ENCODE assay signal across 14 cellular contexts in genomic region chr10:3478153-3478552, GRCh38.
DNase-seq lines count a peak whose midpoint lies in the region; ATAC-seq and TF ChIP-seq lines count a peak whose summit lies in the region.
"Had no signal": no experiment of that assay in that cellular context is flagged by ENCODE, and none has a peak within 500 bp of the region (broad histone marks: within the 10 kb centered on the region; RNA-seq: fewer than 3 reads in every experiment).

No MANE protein-coding gene starts in this region.

- H3K9ac ChIP-seq in mammary epithelial cell (ENCODE audit: insufficient read depth, low read length), result peak overlapping the region; percentile 20

- no peak for TF ChIP-seq CTCF in mammary epithelial cell (conservative IDR thresholded peaks at IDR 0.05 in 1 of 2, IDR thresholded peaks at IDR 0.05 in 1 of 2; ENCODE audit: extremely low read depth in 1 of 2, insufficient read depth in 1 of 2, low read depth in 1 of 2, low read length in 2 of 2)
- no peak for TF ChIP-seq CTCF in Caco-2 (IDR thresholded peaks at IDR 0.05; ENCODE audit: insufficient read depth in 1 of 2, low read depth in 1 of 2, low read length in 1 of 2, severe bottlenecking in 1 of 2, unreplicated experiment in 1 of 2)

- H3K4me1 Mint-ChIP-seq in Caco-2 (ENCODE audit: low read depth, unreplicated experiment), result peaks cover 17% of the 10 kb centered on the region

- H3K4me1 ChIP-seq in mammary epithelial cell (ENCODE audit: insufficient read depth, low read length) (peaks cover 24% of the 10 kb centered on the region), Caco-2 (peaks cover 14% of the 10 kb centered on the region)

- H3K9me3 Mint-ChIP-seq in Caco-2 (ENCODE audit: unreplicated experiment), result no peaks in the 10 kb centered on the region

- H2AFZ ChIP-seq in mammary epithelial cell (ENCODE audit: low read depth, low read length), result no peak overlapping the region

- H3K79me2 ChIP-seq in mammary epithelial cell (ENCODE audit: insufficient read depth, low read length), result no peaks in the 10 kb centered on the region

- ATAC-seq in GM18517 (IDR thresholded peaks at IDR 0.05; ENCODE audit: unreplicated experiment) (peak; percentile 54), GM21447 (IDR thresholded peaks at IDR 0.05; ENCODE audit: unreplicated experiment) (peak; percentile 44), HG03045 (IDR thresholded peaks at IDR 0.05; ENCODE audit: unreplicated experiment) (peak; percentile 50)
- ATAC-seq: K562 had no signal

- H3K9me3 ChIP-seq in mammary epithelial cell (replicated peaks; ENCODE audit: insufficient read depth, low read length), result no peaks in the 10 kb centered on the region
- H3K9me3 ChIP-seq in Caco-2, result no peaks in the 10 kb centered on the region
- H3K9me3 ChIP-seq: mucosa of descending colon, prostate gland had no signal

- in situ Hi-C loops in mammary epithelial cell (cut with MboI; ENCODE audit: low sequenced_read_pairs in 2 of 2), result no loop called here

- CTCF ChIA-PET in mammary epithelial cell (lab: Charles Lee; ENCODE audit: low non-redundant PET), result no interaction called here
- CTCF ChIA-PET in Caco-2 (lab: Charles Lee), result no interaction called here

- H3K4me3 ChIP-seq in mammary epithelial cell (replicated peaks in 1 of 3; ENCODE audit: insufficient read depth in 1 of 3, low read depth in 2 of 3, low read length in 3 of 3) (no peak overlapping the region), Caco-2 (ENCODE audit: low read depth, low read length) (no peak overlapping the region)
- H3K4me3 ChIP-seq: K562, mucosa of descending colon, prostate gland had no signal

- H4K20me1 ChIP-seq in mammary epithelial cell (ENCODE audit: insufficient read depth, low read length), result no peaks in the 10 kb centered on the region

- intact Hi-C loops in mammary epithelial cell (cut with micrococcal nuclease) (no loop called here), Caco-2 (cut with micrococcal nuclease; ENCODE audit: unreplicated experiment) (no loop called here)

- dilution Hi-C loops in mammary epithelial cell (cut with HindIII; ENCODE audit: low sequenced_read_pairs), result no loop called here

- H3K27ac Mint-ChIP-seq in Caco-2 (ENCODE audit: unreplicated experiment), result no peak overlapping the region

- no TSS peak for BruUV-seq in mammary epithelial cell (replicated peaks; lab: Mats Ljungman, UMichigan)
- BruUV-seq in Caco-2 (replicated peaks; lab: Mats Ljungman, UMichigan), result no TSS peak

- H3K36me3 Mint-ChIP-seq in Caco-2 (ENCODE audit: insufficient read depth, unreplicated experiment), result peaks cover 11% of the 10 kb centered on the region

- POLR2A ChIA-PET in Caco-2 (lab: Charles Lee), result no interaction called here

- no peaks in the 10 kb centered on the region for H3K27me3 ChIP-seq in mammary epithelial cell (ENCODE audit: insufficient read depth, low read length)
- no peaks in the 10 kb centered on the region for H3K27me3 ChIP-seq in Caco-2 (replicated peaks; ENCODE audit: control insufficient read depth, insufficient read depth, low read length)
- H3K27me3 ChIP-seq: brain microvascular endothelial cell had no signal

- no peaks in the 10 kb centered on the region for H3K27me3 Mint-ChIP-seq in Caco-2 (ENCODE audit: insufficient read depth, unreplicated experiment)

- WGBS in mammary epithelial cell (ENCODE audit: low coverage, missing lambda C conversion rate), result 94% methylated on average over 2 of the region's 2 CpGs

- H3K36me3 ChIP-seq in mammary epithelial cell (ENCODE audit: insufficient read depth, low read length), result no peaks in the 10 kb centered on the region
- H3K36me3 ChIP-seq in Caco-2 (ENCODE audit: control insufficient read depth, insufficient read depth, low read length), result no peaks in the 10 kb centered on the region
- H3K36me3 ChIP-seq: brain microvascular endothelial cell, prostate gland had no signal

- DNase-seq in mammary epithelial cell, result no peak
- no peak for DNase-seq in NCI-H1694 (lab: John Stamatoyannopoulos, UW)
- DNase-seq in AML-193 (lab: John Stamatoyannopoulos, UW), result no peak
- no peak for DNase-seq in Caco-2
- DNase-seq in activated CD4-positive, alpha-beta T cell treated with anti-CD3 and anti-CD28 coated beads, Interleukin-2, amount 50 U/mL, for 4 hours, result no peak
- DNase-seq: mucosa of descending colon, NCI-H2171 treated with DMSO at 0.1 percent for 48 hours had no signal

- peak overlapping the region; percentile 21 for H3K4me2 ChIP-seq in mammary epithelial cell (ENCODE audit: insufficient read depth, low read depth, low read length)

- H3K27ac ChIP-seq in mammary epithelial cell (ENCODE audit: insufficient read depth, low read depth, low read length), result peak overlapping the region; percentile 68
- H3K27ac ChIP-seq: brain microvascular endothelial cell, C4-2B, prostate gland had no signal

- H3K4me3 Mint-ChIP-seq in Caco-2 (ENCODE audit: unreplicated experiment), result no peak overlapping the region
